18 cellular contexts compared by ENCODE assay signal in genomic region chr2:12110074-12110473, GRCh38.
DNase-seq lines count a peak whose midpoint lies in the region; ATAC-seq and TF ChIP-seq lines count a peak whose summit lies in the region.
"Had no signal": no experiment of that assay in that cellular context is flagged by ENCODE, and none has a peak within 500 bp of the region (broad histone marks: within the 10 kb centered on the region; RNA-seq: fewer than 3 reads in every experiment).

No MANE protein-coding gene starts in this region.

- no peaks in the 10 kb centered on the region for H3K79me2 ChIP-seq in parathyroid adenoma

- H3K4me2 ChIP-seq in parathyroid adenoma (ENCODE audit: low read length), result no peak overlapping the region

- peak overlapping the region; percentile 27 for H2AFZ ChIP-seq in parathyroid adenoma

- no peak for ATAC-seq in HG02852 (IDR thresholded peaks at IDR 0.05; ENCODE audit: unreplicated experiment)
- ATAC-seq: heart left ventricle, left colon, sciatic nerve had no signal

- no peaks in the 10 kb centered on the region for H3K36me3 ChIP-seq in parathyroid adenoma (ENCODE audit: control insufficient read depth, insufficient read depth, low read length)
- H3K36me3 ChIP-seq: heart left ventricle had no signal

- no peaks in the 10 kb centered on the region for H3K27me3 ChIP-seq in parathyroid adenoma (ENCODE audit: control insufficient read depth, insufficient read depth, low read length)
- H3K27me3 ChIP-seq: heart left ventricle had no signal

- peaks cover 2% of the 10 kb centered on the region for H3K4me1 ChIP-seq in parathyroid adenoma

- TF ChIP-seq CTCF in choroid plexus epithelial cell (conservative IDR thresholded peaks at IDR 0.05; ENCODE audit: low read depth, low read length) (no peak), parathyroid adenoma (IDR thresholded peaks at IDR 0.05) (no peak)

- H3K27ac ChIP-seq in parathyroid adenoma, result no peak overlapping the region
- H3K27ac ChIP-seq: 22Rv1, heart left ventricle had no signal

- no peaks in the 10 kb centered on the region for H3K9me3 ChIP-seq in parathyroid adenoma (ENCODE audit: control insufficient read depth, low read length)
- H3K9me3 ChIP-seq: heart left ventricle had no signal

- H3K9ac ChIP-seq in parathyroid adenoma, result no peak overlapping the region

- H3K4me3 ChIP-seq in choroid plexus epithelial cell (ENCODE audit: low read depth, low read length) (no peak overlapping the region), parathyroid adenoma (ENCODE audit: low read depth, low read length) (no peak overlapping the region)
- H3K4me3 ChIP-seq: heart left ventricle had no signal

- DNase-seq in DMS 273 (lab: John Stamatoyannopoulos, UW; ENCODE audit: unreplicated experiment), result peak; percentile 44
- DNase-seq in DMS 273 treated with DMSO at 0.1 percent for 48 hours (lab: John Stamatoyannopoulos, UW), result no peak
- peak; percentile 64 for DNase-seq in RPMI7951 (ENCODE audit: low read depth)
- DNase-seq in choroid plexus epithelial cell (ENCODE audit: low read depth), result peak; percentile 65
- no peak for DNase-seq in UCSD-AML1 (lab: John Stamatoyannopoulos, UW; ENCODE audit: unreplicated experiment)
- DNase-seq in DMS153 (lab: John Stamatoyannopoulos, UW), result no peak
- DNase-seq: activated gamma-delta T cell treated with Interleukin-2 at 50 U/mL for 16 hours, cerebellar nuclear complex, heart left ventricle, KBM-7, left colon, NCI-H1694 treated with DMSO at 0.1 percent for 48 hours, NCI-H748 treated with DMSO at 0.1 percent for 48 hours, substantia nigra had no signal

Comparison
In these comparisons a context has a peak if more than half of its experiments do, and no peak if none do; other contexts are left out.
1. DNase-seq: peak in DMS 273 (single experiment), RPMI7951 (single experiment) and choroid plexus epithelial cell (single experiment); none in DMS 273 treated with DMSO at 0.1 percent for 48 hours (single experiment), UCSD-AML1 (single experiment) and DMS153 (single experiment).